ENCODE assay signal across 8 cellular contexts in genomic region chr5:139651502-139651862, GRCh38. TPM values are rescaled to one million over a fixed set of nuclear protein-coding genes. Genes with fewer than 3 reads are reported as not detected.
DNase-seq lines count a peak whose midpoint lies in the region; ATAC-seq and TF ChIP-seq lines count a peak whose summit lies in the region.

No MANE protein-coding gene starts in this region.

- peaks cover 1% of the 10 kb centered on the region; the same call in 1 of the 2 replicates for H3K27me3 ChIP-seq in IMR-90 (ENCODE audit: control insufficient read depth, insufficient read depth, low read length)

- H2AK9ac ChIP-seq in IMR-90 (replicated peaks; ENCODE audit: low read depth, low read length, poor library complexity) = peak overlapping the region; percentile 57

- dilution Hi-C loops in IMR-90 (cut with HindIII; ENCODE audit: low sequenced_read_pairs, unreplicated experiment) = no loop called here

- H3K18ac ChIP-seq in IMR-90 (ENCODE audit: low read depth, low read length) = peak overlapping the region; percentile 46; the same call in 1 of the 2 replicates

- no peak for TF ChIP-seq CTCF in AG10803 (conservative IDR thresholded peaks at IDR 0.05; ENCODE audit: low read length)
- TF ChIP-seq CTCF in IMR-90 (conservative IDR thresholded peaks at IDR 0.05; ENCODE audit: low read depth, low read length) = no peak
- no peak for TF ChIP-seq CTCF in nephron (IDR thresholded peaks at IDR 0.05; ENCODE audit: unreplicated experiment in 3 of 3)

- no peak for TF ChIP-seq RAD21 in IMR-90 (IDR thresholded peaks at IDR 0.05; ENCODE audit: low read length)

- DNase-seq in AG10803 (ENCODE audit: low read depth) = no peak
- no peak for DNase-seq in IMR-90
- no peak for DNase-seq in activated naive CD4-positive, alpha-beta T cell treated with anti-CD3 and anti-CD28 coated beads for 36 hours
- DNase-seq in hippocampal formation (lab: John Stamatoyannopoulos, UW) = no peak
- DNase-seq in NOMO-1 (lab: John Stamatoyannopoulos, UW; ENCODE audit: unreplicated experiment in 2 of 2) = no peak

- H2BK5ac ChIP-seq in IMR-90 (ENCODE audit: low read depth, low read length, poor library complexity, severe bottlenecking) = peak overlapping the region; percentile 89

- peaks cover 4% of the 10 kb centered on the region for H3K36me3 Mint-ChIP-seq in nephron (ENCODE audit: low read depth)
- H3K36me3 Mint-ChIP-seq in activated naive CD4-positive, alpha-beta T cell treated with anti-CD3 and anti-CD28 coated beads for 36 hours (ENCODE audit: low read depth) = no peaks in the 10 kb centered on the region

- no peak overlapping the region for H3K14ac ChIP-seq in IMR-90 (replicated peaks; ENCODE audit: low read depth, low read length)

- peak overlapping the region; percentile 84 for H3K4ac ChIP-seq in IMR-90 (ENCODE audit: low read depth, low read length)

- H3K4me3 ChIP-seq in AG10803 (ENCODE audit: low read length) = peak overlapping the region; percentile 85
- H3K4me3 ChIP-seq in IMR-90 (ENCODE audit: insufficient read depth, low read depth, low read length) = peak overlapping the region; percentile 1; the same call in 1 of the 2 replicates

- peaks cover 16% of the 10 kb centered on the region for H4K20me1 ChIP-seq in IMR-90 (ENCODE audit: insufficient read depth, low read length)

- intact Hi-C loops in IMR-90 (cut with micrococcal nuclease) = no loop called here
- intact Hi-C loops in activated naive CD4-positive, alpha-beta T cell treated with anti-CD3 and anti-CD28 coated beads for 36 hours (cut with micrococcal nuclease) = no loop called here

- CTCF ChIA-PET in IMR-90 (lab: Yijun Ruan, JAX) = interaction anchor here (0.7 to 3.0 kb wide), 4 partner anchors 15 to 115 kb away, joined by 3 to 11 read pairs (median 4); no protein-coding TSS in a partner anchor
- CTCF ChIA-PET in activated naive CD4-positive, alpha-beta T cell treated with anti-CD3 and anti-CD28 coated beads for 36 hours (lab: Charles Lee) = interaction anchor here (0.7 to 2.9 kb wide), 3 partner anchors 17 to 263 kb away, joined by 3 to 9 read pairs (median 5); no protein-coding TSS in a partner anchor

- peak overlapping the region; percentile 93 to 96 (median 95) for H3K27ac Mint-ChIP-seq in nephron
- H3K27ac Mint-ChIP-seq in activated naive CD4-positive, alpha-beta T cell treated with anti-CD3 and anti-CD28 coated beads for 36 hours = no peak overlapping the region

- H3K27ac ChIP-seq in IMR-90 (ENCODE audit: insufficient read depth, low read length) (peak overlapping the region; percentile 86), cingulate gyrus (ENCODE audit: low read depth, low read length) (peak overlapping the region; percentile 93)

- peaks cover 27 to 67% of the 10 kb centered on the region in 2 experiments; a peak in 3 of 4 replicates for H3K79me1 ChIP-seq in IMR-90 (ENCODE audit: low read depth in 1 of 2, low read length in 2 of 2)

- peaks cover 31% of the 10 kb centered on the region for H3K9me1 ChIP-seq in IMR-90 (ENCODE audit: insufficient read depth, low read length)

- H2AFZ ChIP-seq in IMR-90 (replicated peaks; ENCODE audit: low read length, poor library complexity) = no peak overlapping the region

- peaks cover 12% of the 10 kb centered on the region for H3K27me3 Mint-ChIP-seq in nephron (ENCODE audit: low read depth)
- peaks cover 56% of the 10 kb centered on the region for H3K27me3 Mint-ChIP-seq in activated naive CD4-positive, alpha-beta T cell treated with anti-CD3 and anti-CD28 coated beads for 36 hours (ENCODE audit: low read depth)

- peak overlapping the region; percentile 79 to 98 (median 83) for H3K4me3 Mint-ChIP-seq in nephron
- no peak overlapping the region for H3K4me3 Mint-ChIP-seq in activated naive CD4-positive, alpha-beta T cell treated with anti-CD3 and anti-CD28 coated beads for 36 hours

- peak overlapping the region; percentile 85 for H4K91ac ChIP-seq in IMR-90 (ENCODE audit: insufficient read depth, low read depth, low read length)

- H3K9ac ChIP-seq in IMR-90 (ENCODE audit: low read depth, low read length) = peak overlapping the region; percentile 2; the same call in 1 of the 2 replicates

- H2BK120ac ChIP-seq in IMR-90 (ENCODE audit: low read depth, low read length) = peak overlapping the region; percentile 77

- H3K36me3 ChIP-seq in IMR-90 (ENCODE audit: control insufficient read depth, insufficient read depth, low read length) = no peaks in the 10 kb centered on the region

- POLR2A ChIA-PET in IMR-90 (lab: Charles Lee; ENCODE audit: unreplicated experiment) = interaction anchor here (0.7 kb wide), 1 partner anchor 85 kb away, joined by 12 read pairs; no protein-coding TSS in a partner anchor

- H3K4me1 Mint-ChIP-seq in nephron = peaks cover 61% of the 10 kb centered on the region
- peaks cover 31% of the 10 kb centered on the region for H3K4me1 Mint-ChIP-seq in activated naive CD4-positive, alpha-beta T cell treated with anti-CD3 and anti-CD28 coated beads for 36 hours (ENCODE audit: low read depth)

- TF ChIP-seq POLR2A in IMR-90 (IDR thresholded peaks at IDR 0.05; ENCODE audit: low read depth, low read length) = no peak

- no peaks in the 10 kb centered on the region for H3K9me3 ChIP-seq in IMR-90 (ENCODE audit: control insufficient read depth, insufficient read depth, low read length)

- in situ Hi-C loops in IMR-90 (cut with MboI; ENCODE audit: low sequenced_read_pairs) = no loop called here

- H4K5ac ChIP-seq in IMR-90 (ENCODE audit: low read depth, low read length) = 0 out of 2 replicates have a peak overlapping the region, but pooled peaks have one; percentile 24

- H3K56ac ChIP-seq in IMR-90 (ENCODE audit: extremely low read depth, insufficient read depth, low read length) = peak overlapping the region; percentile 50; the same call in 1 of the 2 replicates

- BruUV-seq in IMR-90 (replicated peaks; lab: Mats Ljungman, UMichigan) = no TSS peak

- peak overlapping the region; percentile 85; the same call in 2 of the 3 replicates for H2BK15ac ChIP-seq in IMR-90 (ENCODE audit: low read depth, low read length)

- peak overlapping the region; percentile 94 for H2AK5ac ChIP-seq in IMR-90 (ENCODE audit: low read depth, low read length)

- WGBS in IMR-90 (ENCODE audit: extremely low coverage in 2 of 2, insufficient read length in 1 of 2), 2 experiments = no CpG with 5 or more reads among the region's 2 CpGs

- H3K23ac ChIP-seq in IMR-90 (ENCODE audit: low read depth, low read length) = peak overlapping the region; percentile 68

- ATAC-seq in IMR-90 (ENCODE audit: low read depth) = no peak
- no peak for ATAC-seq in HG03460 (IDR thresholded peaks at IDR 0.05; ENCODE audit: unreplicated experiment)

- H2BK20ac ChIP-seq in IMR-90 (ENCODE audit: low read depth, low read length) = peak overlapping the region; percentile 60; the same call in 1 of the 2 replicates

- H3K4me2 ChIP-seq in IMR-90 (ENCODE audit: low read depth, low read length) = peak overlapping the region; percentile 60

- no peaks in the 10 kb centered on the region for H3K9me3 Mint-ChIP-seq in nephron
- H3K9me3 Mint-ChIP-seq in activated naive CD4-positive, alpha-beta T cell treated with anti-CD3 and anti-CD28 coated beads for 36 hours = no peaks in the 10 kb centered on the region

- H3K4me1 ChIP-seq in IMR-90 (ENCODE audit: control insufficient read depth, insufficient read depth, low read length) = peaks cover 44% of the 10 kb centered on the region

- peak overlapping the region in 1 of 2 experiments; percentile 42; a peak in 2 of 4 replicates for H4K8ac ChIP-seq in IMR-90 (ENCODE audit: low read depth in 2 of 2, low read length in 2 of 2)

TF ChIP-seq in IMR-90, 13 proteins besides CTCF, POLR2A, EP300 and RAD21:
- TF ChIP-seq ELK1 (IDR thresholded peaks at IDR 0.05; ENCODE audit: borderline replicate concordance, low read depth, low read length) = no peak
- no peak for TF ChIP-seq MAFK (IDR thresholded peaks at IDR 0.05; ENCODE audit: low read depth, low read length)
- TF ChIP-seq CHD1 (IDR thresholded peaks at IDR 0.05; ENCODE audit: low read depth, low read length) = no peak
- no peak for TF ChIP-seq FOS (IDR thresholded peaks at IDR 0.05; ENCODE audit: low read depth, low read length)
- no peak for TF ChIP-seq BHLHE40 (IDR thresholded peaks at IDR 0.05; ENCODE audit: low read depth, low read length)
- TF ChIP-seq RFX5 (IDR thresholded peaks at IDR 0.05; ENCODE audit: low read depth, low read length) = no peak
- TF ChIP-seq CEBPB (IDR thresholded peaks at IDR 0.05; ENCODE audit: low read depth, low read length) = no peak
- TF ChIP-seq MXI1 (IDR thresholded peaks at IDR 0.05; ENCODE audit: borderline replicate concordance, low read depth, low read length) = no peak
- no peak for TF ChIP-seq MAZ (IDR thresholded peaks at IDR 0.05; ENCODE audit: borderline replicate concordance, low read depth, low read length)
- TF ChIP-seq SMC3 (IDR thresholded peaks at IDR 0.05; ENCODE audit: low read depth, low read length) = no peak
- TF ChIP-seq USF2 (IDR thresholded peaks at IDR 0.05; ENCODE audit: low read depth, low read length) = no peak
- TF ChIP-seq NFE2L2 (IDR thresholded peaks at IDR 0.05; ENCODE audit: low read depth, low read length) = no peak
- no peak for TF ChIP-seq RCOR1 (IDR thresholded peaks at IDR 0.05; ENCODE audit: insufficient replicate concordance, low read length)

RNA-seq across cellular contexts. Expression of gene CXXC5, which starts 3.3 kb away (rescaled TPM):
- total RNA-seq in IMR-90 (2012; rRNA removed) = 24.9 and 30.8 TPM in 2 replicates
- 35.7 and 38.8 TPM in 2 replicates for polyA plus RNA-seq in IMR-90 (2012; rRNA removed)
- 34.7 and 72.2 TPM in 2 replicates for polyA plus RNA-seq in IMR-90 (2012; cell fraction: cytosol; rRNA removed)
- 24.5 and 60.8 TPM in 2 replicates for polyA plus RNA-seq in IMR-90 (2012; cell fraction: nucleus; rRNA removed; ENCODE audit: low replicate concordance)
- total RNA-seq in activated naive CD4-positive, alpha-beta T cell treated with anti-CD3 and anti-CD28 coated beads for 36 hours = 1 to 10 TPM; 1.2 to 1.7 TPM
